Comparison of ENCODE assay signal across 10 cellular contexts in the genomic region with DNA sequence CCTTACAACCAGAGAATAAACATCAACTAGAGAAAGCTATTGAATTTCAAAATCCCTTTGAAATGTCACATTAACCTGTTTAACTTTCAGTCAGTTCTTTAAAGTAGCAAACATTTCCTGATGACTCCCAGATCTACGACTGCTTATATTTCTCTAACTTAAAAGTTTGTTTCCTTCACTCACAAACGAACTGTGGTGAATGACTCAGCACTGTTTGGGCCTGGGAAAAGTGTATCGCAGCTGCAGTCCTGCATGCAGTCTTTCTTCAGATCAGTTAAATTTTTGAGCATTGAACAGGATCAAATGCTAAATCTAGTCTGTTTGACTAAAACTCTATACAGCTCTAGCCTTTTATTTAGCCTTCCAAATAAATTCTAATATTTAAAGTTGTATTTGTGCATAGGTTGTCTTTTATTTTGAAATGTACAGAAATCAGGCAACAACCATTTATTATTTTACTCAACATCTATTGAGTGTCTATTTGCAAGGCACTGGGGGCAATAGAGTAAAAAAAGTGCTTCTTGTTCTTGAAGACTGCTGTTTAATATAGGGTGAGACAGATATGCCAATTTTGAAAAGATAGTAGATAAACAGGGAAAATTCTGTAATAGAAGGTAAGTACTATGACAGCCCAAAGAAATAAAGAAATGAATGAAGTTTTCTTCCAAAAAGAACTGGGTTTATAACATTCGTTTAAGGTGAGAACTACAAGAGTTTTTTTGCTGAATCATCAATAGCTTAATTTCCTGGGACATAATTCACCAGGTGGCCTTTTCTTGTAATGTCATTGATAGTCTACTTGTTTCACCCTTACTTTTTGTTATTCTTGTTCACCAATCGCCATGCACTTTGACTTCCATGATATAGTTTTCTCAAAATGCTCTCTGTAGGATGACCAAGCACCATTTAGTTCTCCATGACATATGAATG.
DNase-seq lines count a peak whose midpoint lies in the region; ATAC-seq and TF ChIP-seq lines count a peak whose summit lies in the region.
"Had no signal": no experiment of that assay in that cellular context is flagged by ENCODE, and none has a peak within 500 bp of the region (broad histone marks: within the 10 kb centered on the region; RNA-seq: fewer than 3 reads in every experiment).

No MANE protein-coding gene starts in this region.

- no peak overlapping the region for H3K27ac Mint-ChIP-seq in WTC11
- H3K27ac Mint-ChIP-seq: activated CD4-positive, alpha-beta T cell treated with anti-CD3 and anti-CD28 coated beads, Interleukin-2, amount 10 ng/mL, durations not matched to agents 24 days and 14 days had no signal

- TF ChIP-seq CTCF in foreskin fibroblast (IDR thresholded peaks at IDR 0.05; ENCODE audit: low read depth, low read length) (no peak), vagina (IDR thresholded peaks at IDR 0.05) (no peak), WTC11 (IDR thresholded peaks at IDR 0.05) (no peak), right atrium auricular region (IDR thresholded peaks at IDR 0.05) (no peak)

- CTCF ChIA-PET in WTC11 (lab: Charles Lee): no interaction called here

- DNase-seq in HK-2 (ENCODE audit: unreplicated experiment) (peak; percentile 3), SW480 (ENCODE audit: low spot score) (peak; percentile 6), foreskin fibroblast (peak; percentile 67 to 81), vagina (ENCODE audit: extremely low spot score in 2 of 2) (no peak), WTC11 (ENCODE audit: low spot score) (no peak), right atrium auricular region (ENCODE audit: low spot score) (no peak), NCI-H2029 (lab: John Stamatoyannopoulos, UW) (no peak)
- DNase-seq: activated CD4-positive, alpha-beta T cell treated with anti-CD3 and anti-CD28 coated beads, Interleukin-2, amount 10 ng/mL, durations not matched to agents 24 days and 14 days; colonic mucosa; NCI-H524 had no signal

- H3K4me1 ChIP-seq in vagina: no peaks in the 10 kb centered on the region
- no peaks in the 10 kb centered on the region for H3K4me1 ChIP-seq in right atrium auricular region
- H3K4me1 ChIP-seq: colonic mucosa had no signal

- H3K27ac ChIP-seq in vagina: peak overlapping the region; percentile 17
- H3K27ac ChIP-seq in right atrium auricular region: no peak overlapping the region
- H3K27ac ChIP-seq: colonic mucosa had no signal

- H3K4me3 ChIP-seq in foreskin fibroblast (ENCODE audit: low read depth in 1 of 2, low read length in 2 of 2) (no peak overlapping the region), vagina (no peak overlapping the region), right atrium auricular region (no peak overlapping the region)
- H3K4me3 ChIP-seq: colonic mucosa had no signal

- intact Hi-C loops in vagina (cut with DNase I): no loop called here

- TF ChIP-seq POLR2A in vagina (IDR thresholded peaks at IDR 0.05): no peak

- H3K27me3 ChIP-seq in vagina: no peaks in the 10 kb centered on the region
- H3K27me3 ChIP-seq in right atrium auricular region: no peaks in the 10 kb centered on the region
- H3K27me3 ChIP-seq: colonic mucosa had no signal

- H3K36me3 ChIP-seq in vagina (no peaks in the 10 kb centered on the region), right atrium auricular region (no peaks in the 10 kb centered on the region)
- H3K36me3 ChIP-seq: colonic mucosa had no signal

- POLR2A ChIA-PET in WTC11 (lab: Charles Lee): no interaction called here

- no peaks in the 10 kb centered on the region for H3K27me3 Mint-ChIP-seq in WTC11 (ENCODE audit: low read depth)
- H3K27me3 Mint-ChIP-seq: activated CD4-positive, alpha-beta T cell treated with anti-CD3 and anti-CD28 coated beads, Interleukin-2, amount 10 ng/mL, durations not matched to agents 24 days and 14 days had no signal

- H3K9me3 ChIP-seq in vagina: peaks cover 5% of the 10 kb centered on the region
- peaks cover 4 to 18% of the 10 kb centered on the region in 2 donors for H3K9me3 ChIP-seq in right atrium auricular region
- H3K9me3 ChIP-seq: colonic mucosa had no signal

- H3K9me3 Mint-ChIP-seq in WTC11: peaks cover 15% of the 10 kb centered on the region

- peaks cover 11% of the 10 kb centered on the region for H3K4me1 Mint-ChIP-seq in WTC11
- H3K4me1 Mint-ChIP-seq: activated CD4-positive, alpha-beta T cell treated with anti-CD3 and anti-CD28 coated beads, Interleukin-2, amount 10 ng/mL, durations not matched to agents 24 days and 14 days had no signal

- no peak overlapping the region for H3K4me3 Mint-ChIP-seq in WTC11
- H3K4me3 Mint-ChIP-seq: activated CD4-positive, alpha-beta T cell treated with anti-CD3 and anti-CD28 coated beads, Interleukin-2, amount 10 ng/mL, durations not matched to agents 24 days and 14 days had no signal

- no peaks in the 10 kb centered on the region; the same call in 1 of the 2 replicates for H3K36me3 Mint-ChIP-seq in WTC11

- ATAC-seq in WTC11: no peak

TF ChIP-seq in WTC11, 78 proteins besides CTCF, POLR2A, EP300 and RAD21:
- no peak for TF ChIP-seq TCF7 (CRISPR knock-in tag; IDR thresholded peaks at IDR 0.05; ENCODE audit: low read depth)
- no peak for TF ChIP-seq TEAD4 (CRISPR knock-in tag; IDR thresholded peaks at IDR 0.05)
- TF ChIP-seq NR3C1 (CRISPR knock-in tag; conservative IDR thresholded peaks at IDR 0.05; ENCODE audit: low read depth): no peak
- TF ChIP-seq OVOL2 (CRISPR knock-in tag; IDR thresholded peaks at IDR 0.05; ENCODE audit: borderline replicate concordance): no peak
- no peak for TF ChIP-seq TEAD1 (CRISPR knock-in tag; IDR thresholded peaks at IDR 0.05)
- no peak for TF ChIP-seq ELF4 (CRISPR knock-in tag; IDR thresholded peaks at IDR 0.05; ENCODE audit: low read depth)
- no peak for TF ChIP-seq ESRRA (CRISPR knock-in tag; IDR thresholded peaks at IDR 0.05; ENCODE audit: borderline replicate concordance)
- no peak for TF ChIP-seq FOXP1 (CRISPR knock-in tag; IDR thresholded peaks at IDR 0.05; ENCODE audit: borderline replicate concordance)

Comparison
In these comparisons a context has a peak if more than half of its experiments do, and no peak if none do; other contexts are left out.
1. DNase-seq: peak in HK-2 (single experiment), SW480 (single experiment) and foreskin fibroblast (2 of 2); none in vagina (0 of 2), WTC11 (single experiment), right atrium auricular region (single experiment) and NCI-H2029 (single experiment).